4 cellular contexts compared by ENCODE assay signal in genomic region chr2:221876016-221876415, GRCh38.
"Had no signal": no experiment of that assay in that cellular context is flagged by ENCODE, and none has a peak within 500 bp of the region (broad histone marks: within the 10 kb centered on the region; RNA-seq: fewer than 3 reads in every experiment).

No MANE protein-coding gene starts in this region.

- H3K4me3 ChIP-seq: GM23338 had no signal

- H3K4me3 Mint-ChIP-seq: GM23338, H9 had no signal

- H3K4me2 ChIP-seq: GM23338 had no signal

- H3K27ac Mint-ChIP-seq: GM23338 had no signal

- ATAC-seq: GM23338 had no signal

- H3K4me1 Mint-ChIP-seq: GM23338 had no signal

- DNase-seq: H9, HCEC 1CT, IMR-90 had no signal

- H2AFZ ChIP-seq: GM23338 had no signal
